8 cellular contexts compared by ENCODE assay signal in genomic region chrX:19772759-19773623, GRCh38.
A peak's percentile ranks its signal among the peaks of the same experiment; 100 is the strongest.
DNase-seq lines count a peak whose midpoint lies in the region; ATAC-seq and TF ChIP-seq lines count a peak whose summit lies in the region.

No MANE protein-coding gene starts in this region.

- H4K91ac ChIP-seq in mesenchymal stem cell (ENCODE audit: low read length) = no peak overlapping the region

- no peak overlapping the region for H3K14ac ChIP-seq in mesenchymal stem cell (ENCODE audit: low read length in 2 of 2)

- H4K8ac ChIP-seq in mesenchymal stem cell (ENCODE audit: low read length) = no peak overlapping the region

- no peaks in the 10 kb centered on the region for H3K9me3 ChIP-seq in Peyer's patch
- no peaks in the 10 kb centered on the region for H3K9me3 ChIP-seq in mesenchymal stem cell (ENCODE audit: control insufficient read depth, low read length)

- DNase-seq in GM12865 (ENCODE audit: low read depth) = peak; percentile 76
- no peak for DNase-seq in HFFc6
- DNase-seq in Peyer's patch = no peak
- no peak for DNase-seq in mesenchymal stem cell
- no peak for DNase-seq in left lobe of liver (ENCODE audit: low spot score)
- no peak for DNase-seq in EL
- DNase-seq in NCI-H2107 treated with DMSO at 0.1 percent for 48 hours (lab: John Stamatoyannopoulos, UW; ENCODE audit: unreplicated experiment) = no peak
- no peak for DNase-seq in activated CD4-positive, alpha-beta T cell treated with anti-CD3 and anti-CD28 coated beads for 48 hours

- H3K4ac ChIP-seq in mesenchymal stem cell (ENCODE audit: low read depth in 1 of 2, low read length in 2 of 2) = no peak overlapping the region

- no peak overlapping the region for H2BK5ac ChIP-seq in mesenchymal stem cell (ENCODE audit: low read depth, low read length, poor library complexity, severe bottlenecking)

- TF ChIP-seq CTCF in GM12865 (IDR thresholded peaks at IDR 0.05; ENCODE audit: insufficient read depth, low read depth, low read length, missing control alignments) (no peak), HFFc6 (IDR thresholded peaks at IDR 0.05) (no peak), Peyer's patch (IDR thresholded peaks at IDR 0.05) (no peak)

- H2BK15ac ChIP-seq in mesenchymal stem cell (ENCODE audit: low read depth, poor library complexity, severe bottlenecking) = no peak overlapping the region

- no peak overlapping the region for H2AK5ac ChIP-seq in mesenchymal stem cell (ENCODE audit: low read length, severe bottlenecking)

- peak overlapping the region; percentile 84 for H3K9ac ChIP-seq in mesenchymal stem cell (ENCODE audit: low read length)

- no peaks in the 10 kb centered on the region for H3K27me3 Mint-ChIP-seq in HFFc6 (ENCODE audit: insufficient read depth)

- H3K27me3 ChIP-seq in Peyer's patch = no peaks in the 10 kb centered on the region
- H3K27me3 ChIP-seq in mesenchymal stem cell (ENCODE audit: control insufficient read depth in 1 of 2, insufficient read depth in 1 of 2, low read length in 2 of 2) = no peaks in the 10 kb centered on the region

- H2BK120ac ChIP-seq in mesenchymal stem cell (ENCODE audit: low read depth, low read length) = no peak overlapping the region

- 70% methylated on average over 7 of the region's 9 CpGs for WGBS in mesenchymal stem cell

- H3K4me2 ChIP-seq in mesenchymal stem cell (ENCODE audit: low read length, poor library complexity, severe bottlenecking) = no peak overlapping the region

- no peak overlapping the region for H2BK12ac ChIP-seq in mesenchymal stem cell (ENCODE audit: low read length in 2 of 2)

- H3K36me3 ChIP-seq in Peyer's patch = no peaks in the 10 kb centered on the region
- no peaks in the 10 kb centered on the region for H3K36me3 ChIP-seq in mesenchymal stem cell (ENCODE audit: control insufficient read depth in 1 of 2, insufficient read depth in 2 of 2, low read depth in 1 of 2, low read length in 2 of 2)

- H3K4me1 ChIP-seq in Peyer's patch = peaks cover 0 to 12% (median 0%) of the 10 kb centered on the region in 4 donors
- H3K4me1 ChIP-seq in mesenchymal stem cell (ENCODE audit: control insufficient read depth, insufficient read depth, low read depth, low read length) = peaks cover 3% of the 10 kb centered on the region

- peak overlapping the region; percentile 86 for H3K27ac Mint-ChIP-seq in HFFc6

- H3K27ac ChIP-seq in Peyer's patch = peak overlapping the region in 3 of 4 donors; percentile 17 to 61 (median 38)
- peak overlapping the region; percentile 26 for H3K27ac ChIP-seq in mesenchymal stem cell (ENCODE audit: low read length, poor library complexity, severe bottlenecking)

- H3K36me3 Mint-ChIP-seq in HFFc6 (ENCODE audit: low read depth) = no peaks in the 10 kb centered on the region

- peaks cover 20% of the 10 kb centered on the region for H3K4me1 Mint-ChIP-seq in HFFc6 (ENCODE audit: low read depth)

- no peaks in the 10 kb centered on the region for H3K9me3 Mint-ChIP-seq in HFFc6

- H3K4me3 Mint-ChIP-seq in HFFc6 = peak overlapping the region; percentile 77

- H3K23ac ChIP-seq in mesenchymal stem cell (ENCODE audit: low read length in 2 of 2) = no peak overlapping the region

- no peak for ATAC-seq in left lobe of liver

- H3K4me3 ChIP-seq in GM12865 (ENCODE audit: low read depth, low read length) (peak overlapping the region; percentile 33), Peyer's patch (no peak overlapping the region), mesenchymal stem cell (ENCODE audit: insufficient read depth in 1 of 2, low read depth in 1 of 2, low read length in 2 of 2) (no peak overlapping the region)

- H3K18ac ChIP-seq in mesenchymal stem cell (ENCODE audit: low read depth in 1 of 2, low read length in 2 of 2) = peak overlapping the region in 1 of 2 experiments; percentile 43

- no peaks in the 10 kb centered on the region for H3K79me1 ChIP-seq in mesenchymal stem cell (replicated peaks; ENCODE audit: low read length, poor library complexity, severe bottlenecking)

- H2AFZ ChIP-seq in mesenchymal stem cell (ENCODE audit: low read depth, low read length) = no peak overlapping the region

- TF ChIP-seq POLR2A in Peyer's patch (IDR thresholded peaks at IDR 0.05) = no peak
